ENCODE assay signal across 10 cellular contexts in genomic region chr20:17611290-17611539, GRCh38. TPM values are rescaled to one million over a fixed set of nuclear protein-coding genes. Genes with fewer than 3 reads are reported as not detected.
DNase-seq lines count a peak whose midpoint lies in the region; ATAC-seq and TF ChIP-seq lines count a peak whose summit lies in the region.
"Had no signal": no experiment of that assay in that cellular context is flagged by ENCODE, and none has a peak within 500 bp of the region (broad histone marks: within the 10 kb centered on the region; RNA-seq: fewer than 3 reads in every experiment).

No MANE protein-coding gene starts in this region.

- peaks cover 50 to 61% (median 53%) of the 10 kb centered on the region in 3 donors for H3K36me3 ChIP-seq in tibial artery

- CTCF ChIA-PET in activated naive CD4-positive, alpha-beta T cell treated with anti-CD3 and anti-CD28 coated beads, Interleukin-2, amount 10 ng/mL, durations not matched to agents 7 days and 5 days (lab: Charles Lee) = interaction anchor here (0.8 to 2.2 kb wide), 8 partner anchors 19 to 107 kb away, joined by 3 to 11 read pairs (median 3); partner anchors contain the start of gene RRBP1

- H3K9me3 ChIP-seq in tibial artery = no peaks in the 10 kb centered on the region

- H3K27me3 Mint-ChIP-seq in activated naive CD4-positive, alpha-beta T cell treated with anti-CD3 and anti-CD28 coated beads, Interleukin-2, amount 10 ng/mL, durations not matched to agents 7 days and 5 days = no peaks in the 10 kb centered on the region
- H3K27me3 Mint-ChIP-seq in glutamatergic neuron (ENCODE audit: unreplicated experiment) = peaks cover 9% of the 10 kb centered on the region
- H3K27me3 Mint-ChIP-seq: B cell had no signal

- H3K27ac ChIP-seq in tibial artery = peak overlapping the region; percentile 80 to 95

- H3K27ac Mint-ChIP-seq in activated naive CD4-positive, alpha-beta T cell treated with anti-CD3 and anti-CD28 coated beads, Interleukin-2, amount 10 ng/mL, durations not matched to agents 7 days and 5 days = peak overlapping the region; percentile 92
- no peak overlapping the region for H3K27ac Mint-ChIP-seq in glutamatergic neuron (ENCODE audit: unreplicated experiment)

- peaks cover 13 to 100% (median 90%) of the 10 kb centered on the region in 4 donors for H3K4me1 ChIP-seq in tibial artery

- peaks cover 24% of the 10 kb centered on the region for H3K36me3 Mint-ChIP-seq in activated naive CD4-positive, alpha-beta T cell treated with anti-CD3 and anti-CD28 coated beads, Interleukin-2, amount 10 ng/mL, durations not matched to agents 7 days and 5 days
- H3K36me3 Mint-ChIP-seq in glutamatergic neuron (ENCODE audit: unreplicated experiment) = no peaks in the 10 kb centered on the region

- TF ChIP-seq CTCF in tibial artery (IDR thresholded peaks at IDR 0.05) (no peak), glutamatergic neuron (IDR thresholded peaks at IDR 0.05; ENCODE audit: partially characterized antibody, unreplicated experiment) (no peak)

- peak overlapping the region; percentile 63 for H3K4me3 Mint-ChIP-seq in activated naive CD4-positive, alpha-beta T cell treated with anti-CD3 and anti-CD28 coated beads, Interleukin-2, amount 10 ng/mL, durations not matched to agents 7 days and 5 days
- H3K4me3 Mint-ChIP-seq in glutamatergic neuron (ENCODE audit: unreplicated experiment) = no peak overlapping the region

- no peaks in the 10 kb centered on the region for H3K27me3 ChIP-seq in tibial artery

- intact Hi-C loops in left colon (cut with DNase I, micrococcal nuclease) = loop anchor here in 1 of 2 donors (10.0 kb wide), 1 partner anchor 76 kb away; the partner anchor contains the start of gene BFSP1
- intact Hi-C loops in tibial artery (cut with DNase I; ENCODE audit: low total_unique reads) = loop anchor here (5.0 kb wide), 1 partner anchor 34 kb away; no protein-coding TSS in a partner anchor

- peaks cover 45% of the 10 kb centered on the region for H3K4me1 Mint-ChIP-seq in activated naive CD4-positive, alpha-beta T cell treated with anti-CD3 and anti-CD28 coated beads, Interleukin-2, amount 10 ng/mL, durations not matched to agents 7 days and 5 days
- H3K4me1 Mint-ChIP-seq in glutamatergic neuron (ENCODE audit: low read depth, unreplicated experiment) = peaks cover 14% of the 10 kb centered on the region

- H3K4me3 ChIP-seq in tibial artery = no peak overlapping the region

- ATAC-seq in left colon = peak; percentile 54

- DNase-seq in activated CD4-positive, alpha-beta T cell treated with anti-CD3 and anti-CD28 coated beads for 48 hours = peak; percentile 46
- no peak for DNase-seq in activated CD4-positive, alpha-beta T cell treated with anti-CD3 and anti-CD28 coated beads for 1 hour
- peak; percentile 54 for DNase-seq in activated naive CD4-positive, alpha-beta T cell treated with anti-CD3 and anti-CD28 coated beads, Interleukin-2, amount 10 ng/mL, durations not matched to agents 7 days and 5 days
- no peak for DNase-seq in left colon
- DNase-seq in tibial artery = peak; percentile 19 to 79
- no peak for DNase-seq in glutamatergic neuron
- no peak for DNase-seq in NCI-H2081 (lab: John Stamatoyannopoulos, UW)
- no peak for DNase-seq in NK-92 treated with Interleukin-12 subunit alpha and Interleukin-12 subunit beta, amount 100 ng/mL, for 24 hours (lab: John Stamatoyannopoulos, UW)
- DNase-seq: NCI-H1930 had no signal

- H3K9me3 Mint-ChIP-seq in activated naive CD4-positive, alpha-beta T cell treated with anti-CD3 and anti-CD28 coated beads, Interleukin-2, amount 10 ng/mL, durations not matched to agents 7 days and 5 days = no peaks in the 10 kb centered on the region
- peaks cover 11% of the 10 kb centered on the region for H3K9me3 Mint-ChIP-seq in glutamatergic neuron (ENCODE audit: unreplicated experiment)

RNA-seq across cellular contexts. Expression of gene DSTN, which starts 41.3 kb away (rescaled TPM):
- 100 to 1,000 TPM; 266 to 374 TPM for total RNA-seq in left colon
- 233 TPM for total RNA-seq in glutamatergic neuron (ENCODE audit: unreplicated experiment)

Comparison
In these comparisons a context has a peak if more than half of its experiments do, and no peak if none do; other contexts are left out.
1. DNase-seq: peak in activated CD4-positive, alpha-beta T cell treated with anti-CD3 and anti-CD28 coated beads for 48 hours (single experiment), activated naive CD4-positive, alpha-beta T cell treated with anti-CD3 and anti-CD28 coated beads, Interleukin-2, amount 10 ng/mL, durations not matched to agents 7 days and 5 days (single experiment) and tibial artery (2 of 2); none in activated CD4-positive, alpha-beta T cell treated with anti-CD3 and anti-CD28 coated beads for 1 hour (single experiment), left colon (0 of 2), glutamatergic neuron (single experiment), NCI-H2081 (0 of 2) and NK-92 treated with Interleukin-12 subunit alpha and Interleukin-12 subunit beta, amount 100 ng/mL, for 24 hours (single experiment).